Comparison of ENCODE assay signal across 10 cellular contexts in the genomic region with DNA sequence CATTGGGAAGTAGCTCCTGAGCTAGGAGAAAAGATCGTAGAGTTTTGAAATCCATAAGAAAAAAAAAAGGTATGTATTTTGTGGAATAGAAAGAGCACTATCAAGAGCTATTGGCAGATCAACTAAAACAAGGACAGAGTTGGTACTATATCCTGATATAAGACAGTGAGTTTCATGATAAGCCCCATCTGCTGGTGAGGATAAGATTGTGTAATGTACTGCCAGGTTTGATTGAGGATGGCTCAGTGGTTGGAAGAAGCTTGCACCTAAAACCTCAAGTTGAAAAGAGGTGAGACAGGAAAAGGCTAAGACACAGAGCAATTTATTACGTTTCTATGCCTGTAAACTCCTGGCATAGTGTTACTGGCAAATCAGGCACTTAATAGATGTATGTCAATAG.
DNase-seq lines count a peak whose midpoint lies in the region; ATAC-seq and TF ChIP-seq lines count a peak whose summit lies in the region.
"Had no signal": no experiment of that assay in that cellular context is flagged by ENCODE, and none has a peak within 500 bp of the region (broad histone marks: within the 10 kb centered on the region; RNA-seq: fewer than 3 reads in every experiment).

No MANE protein-coding gene starts in this region.

- DNase-seq in Ammon's horn (ENCODE audit: low spot score), result peak; percentile 16
- peak; percentile 11 for DNase-seq in KBM-7
- DNase-seq in SK-MEL-5 (ENCODE audit: low read depth, low spot score), result peak; percentile 53
- peak; percentile 31 to 34 for DNase-seq in foreskin keratinocyte
- DNase-seq in MV-4-11 (lab: John Stamatoyannopoulos, UW), result no peak
- no peak for DNase-seq in hepatic stellate cell (ENCODE audit: low spot score)
- DNase-seq in activated CD4-positive, CD25-positive, alpha-beta regulatory T cell (lab: John Stamatoyannopoulos, UW), result no peak
- DNase-seq in body of pancreas, result no peak
- DNase-seq: activated CD4-positive, alpha-beta T cell treated with anti-CD3 and anti-CD28 coated beads, Interleukin-2, amount 50 U/mL, for 4 hours; occipital lobe had no signal

- no peak overlapping the region for H3K4me3 ChIP-seq in body of pancreas

- no peaks in the 10 kb centered on the region for H3K36me3 ChIP-seq in body of pancreas (replicated peaks in 1 of 2; ENCODE audit: insufficient read depth in 1 of 2, low read depth in 2 of 2)

- H3K4me1 ChIP-seq in foreskin keratinocyte (no peaks in the 10 kb centered on the region), body of pancreas (no peaks in the 10 kb centered on the region)

- H3K27ac ChIP-seq in foreskin keratinocyte (no peak overlapping the region), body of pancreas (no peak overlapping the region)

- in situ Hi-C loops in KBM-7 (cut with MboI; ENCODE audit: low pct_unique_long_range_greater_than_20kb, low sequenced_read_pairs), result no loop called here
- in situ Hi-C loops in SK-MEL-5 (cut with HindIII; ENCODE audit: low pct_unique_long_range_greater_than_20kb, low sequenced_read_pairs), result no loop called here

- H3K27me3 ChIP-seq in foreskin keratinocyte, result no peaks in the 10 kb centered on the region
- no peaks in the 10 kb centered on the region for H3K27me3 ChIP-seq in body of pancreas

- H3K9me3 ChIP-seq in body of pancreas, result no peaks in the 10 kb centered on the region

- no peak for TF ChIP-seq POLR2A in body of pancreas (IDR thresholded peaks at IDR 0.05)

- 46 to 52% methylated on average over 2 of the region's 2 CpGs for WGBS in body of pancreas, 2 donors

- TF ChIP-seq CTCF in foreskin keratinocyte (conservative IDR thresholded peaks at IDR 0.05) (peak; percentile 45), body of pancreas (IDR thresholded peaks at IDR 0.05) (no peak)

- intact Hi-C loops in body of pancreas (cut with DNase I), result no loop called here

- ATAC-seq in foreskin keratinocyte (peak; percentile 76), body of pancreas (no peak)

Comparison
In these comparisons a context has a peak if more than half of its experiments do, and no peak if none do; other contexts are left out.
1. DNase-seq: peak in Ammon's horn (single experiment), KBM-7 (single experiment), SK-MEL-5 (single experiment) and foreskin keratinocyte (2 of 2); none in MV-4-11 (single experiment), hepatic stellate cell (single experiment), activated CD4-positive, CD25-positive, alpha-beta regulatory T cell (0 of 4) and body of pancreas (0 of 4).